9 cellular contexts compared by ENCODE assay signal in the genomic region with DNA sequence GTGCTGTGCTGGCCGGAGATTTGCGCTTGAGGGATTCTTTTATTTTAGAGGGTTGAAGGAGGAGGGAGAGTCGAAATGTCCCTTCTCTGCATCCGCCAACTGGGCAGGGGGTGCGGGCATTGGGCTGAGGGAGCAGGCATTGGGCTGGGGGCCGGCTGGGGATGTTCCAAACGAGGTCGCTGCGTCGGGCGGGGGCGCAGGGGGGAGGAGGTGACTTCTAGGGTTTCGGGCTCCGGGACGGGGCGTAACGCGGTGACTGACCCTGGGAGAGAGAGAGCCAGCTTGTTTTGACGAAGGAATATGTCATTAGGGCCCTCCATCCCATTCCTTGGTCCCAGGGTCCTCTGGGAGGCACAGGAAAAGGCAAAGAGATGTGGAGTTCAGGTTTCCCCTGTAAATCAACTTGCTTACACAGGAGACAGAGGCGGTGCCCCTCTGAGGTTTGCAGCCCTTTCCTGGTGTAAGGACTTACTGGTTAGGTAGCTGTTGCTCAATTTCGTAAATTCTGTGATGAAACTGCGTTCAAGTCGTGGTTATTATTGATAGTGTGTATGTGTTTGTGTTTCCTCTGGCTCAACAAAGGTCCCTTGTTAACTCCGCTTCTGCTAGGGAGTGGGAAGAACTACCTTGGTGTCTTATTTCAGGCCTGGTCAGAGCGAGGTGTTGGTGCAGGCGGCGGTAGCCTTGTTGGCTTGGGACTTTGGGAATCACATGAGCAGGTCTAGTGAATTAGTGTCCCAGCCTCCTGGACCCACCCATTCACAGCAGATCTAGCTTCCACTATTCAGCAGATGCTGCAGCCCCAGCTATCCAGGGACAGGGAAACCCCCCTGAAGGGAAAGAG. TPM values are rescaled to one million over a fixed set of nuclear protein-coding genes. Genes with fewer than 3 reads are reported as not detected.
A peak's percentile ranks its signal among the peaks of the same experiment; 100 is the strongest.
DNase-seq lines count a peak whose midpoint lies in the region; ATAC-seq, FAIRE-seq and TF ChIP-seq lines count a peak whose summit lies in the region.
"Had no signal": no experiment of that assay in that cellular context is flagged by ENCODE, and none has a peak within 500 bp of the region (broad histone marks: within the 10 kb centered on the region; RNA-seq: fewer than 3 reads in every experiment).

No MANE protein-coding gene starts in this region.

- CTCF ChIA-PET in HepG2 (lab: Yijun Ruan, JAX; ENCODE audit: low intra/inter-chr PET ratio, low total read pairs): no interaction called here

- POLR2A ChIA-PET in HepG2 (lab: Yijun Ruan, JAX): interaction anchor here (2.1 kb wide), 1 partner anchor 85 kb away, joined by 11 read pairs; the partner anchor contains the start of gene SH3D19

- no peaks in the 10 kb centered on the region for H3K36me3 ChIP-seq in HepG2 (replicated peaks in 1 of 2; ENCODE audit: control insufficient read depth in 1 of 2, insufficient read depth in 2 of 2, low read length in 2 of 2)
- H3K36me3 ChIP-seq in testis (ENCODE audit: low read depth, missing control alignments): no peaks in the 10 kb centered on the region

- DNase-seq in DMS 273 (lab: John Stamatoyannopoulos, UW; ENCODE audit: unreplicated experiment): peak; percentile 57
- DNase-seq in DMS 273 treated with DMSO at 0.1 percent for 48 hours (lab: John Stamatoyannopoulos, UW): no peak
- peak; percentile 23 for DNase-seq in RKO (ENCODE audit: low spot score)
- no peak for DNase-seq in central memory CD8-positive, alpha-beta T cell (ENCODE audit: low spot score in 2 of 2)
- DNase-seq in HepG2 (ENCODE audit: low spot score): peak; percentile 79
- peak; percentile 23 for DNase-seq in testis
- DNase-seq in RCC 7860 (ENCODE audit: low spot score): no peak

- peak in 1 of 2 experiments; percentile 30; a peak in 1 of 4 replicates for TF ChIP-seq EP300 in HepG2 (IDR thresholded peaks at IDR 0.05; ENCODE audit: low read depth in 2 of 2, low read length in 2 of 2)
- no peak for TF ChIP-seq EP300 in HepG2 (CRISPR knock-in tag; IDR thresholded peaks at IDR 0.05; ENCODE audit: borderline replicate concordance)

- BruUV-seq in HepG2 (replicated peaks; lab: Mats Ljungman, UMichigan): TSS peak; percentile 66

- peak overlapping the region; percentile 64 for H3K27ac ChIP-seq in HepG2 (ENCODE audit: extremely low read length, insufficient read depth, low read length)
- no peak overlapping the region for H3K27ac ChIP-seq in testis

- H3K27me3 Mint-ChIP-seq in central memory CD8-positive, alpha-beta T cell: peaks cover 60% of the 10 kb centered on the region

- in situ Hi-C loops in HepG2 (cut with HindIII; ENCODE audit: extremely low pct_ligation_motif_present, low pct_unique_long_range_greater_than_20kb): no loop called here

- TF ChIP-seq POLR2A in HepG2 (IDR thresholded peaks at IDR 0.05; ENCODE audit: insufficient read depth in 1 of 2, low read depth in 2 of 2, low read length in 2 of 2): peak in 1 of 2 experiments; percentile 42; a peak in 2 of 4 replicates
- no peak for TF ChIP-seq POLR2A in testis (IDR thresholded peaks at IDR 0.05)

- no peak overlapping the region for H3K27ac Mint-ChIP-seq in central memory CD8-positive, alpha-beta T cell (ENCODE audit: low read depth)

- peak overlapping the region; percentile 60 for H3K9ac ChIP-seq in HepG2 (ENCODE audit: insufficient read depth, low read depth, low read length)

- no peaks in the 10 kb centered on the region for H3K9me3 Mint-ChIP-seq in central memory CD8-positive, alpha-beta T cell

- H3K4me1 ChIP-seq in HepG2 (ENCODE audit: insufficient read depth, low read length) (peaks cover 41% of the 10 kb centered on the region), testis (peaks cover 5% of the 10 kb centered on the region)

- intact Hi-C loops in HepG2 (cut with micrococcal nuclease; ENCODE audit: unreplicated experiment) (loop anchor here (5.0 kb wide), 1 partner anchor 47 kb away; no protein-coding TSS in a partner anchor), testis (cut with DNase I; ENCODE audit: low total_unique reads) (no loop called here)

- peak overlapping the region; percentile 83 for H3K4me3 Mint-ChIP-seq in central memory CD8-positive, alpha-beta T cell

- WGBS in HepG2 (ENCODE audit: low lambda C conversion rate): 2% methylated on average over 24 of the region's 27 CpGs
- 19% methylated on average over 24 to 27 of the region's 27 CpGs for WGBS in testis, 2 donors

- H3K4me3 ChIP-seq in HepG2 (replicated peaks in 1 of 3; ENCODE audit: insufficient read depth in 1 of 3, low read depth in 2 of 3, low read length in 3 of 3) (peak overlapping the region; percentile 75 to 87 (median 77)), testis (peak overlapping the region; percentile 52 to 59)

- ATAC-seq in central memory CD8-positive, alpha-beta T cell (replicated peaks; ENCODE audit: extremely low read depth, poor library complexity, severe bottlenecking): no peak
- ATAC-seq in HepG2 (peak; percentile 75), GM19455 (IDR thresholded peaks at IDR 0.05; ENCODE audit: unreplicated experiment) (no peak)

- H3K4me1 Mint-ChIP-seq in central memory CD8-positive, alpha-beta T cell: peaks cover 25% of the 10 kb centered on the region

- H3K4me2 ChIP-seq in HepG2 (ENCODE audit: low read depth, low read length): peak overlapping the region; percentile 73

- H3K79me2 ChIP-seq in HepG2 (ENCODE audit: insufficient read depth, low read length): peaks cover 10% of the 10 kb centered on the region

- TF ChIP-seq CTCF in HepG2 (CRISPR knock-in tag; IDR thresholded peaks at IDR 0.05) (no peak), testis (IDR thresholded peaks at IDR 0.05) (no peak)

- no peak for TF ChIP-seq RAD21 in HepG2 (CRISPR knock-in tag; IDR thresholded peaks at IDR 0.05)

- H3K36me3 Mint-ChIP-seq in central memory CD8-positive, alpha-beta T cell (ENCODE audit: insufficient read depth): peaks cover 2% of the 10 kb centered on the region

- H3K9me3 ChIP-seq in HepG2 (ENCODE audit: low read length) (no peaks in the 10 kb centered on the region), testis (no peaks in the 10 kb centered on the region)

- H2AFZ ChIP-seq in HepG2 (ENCODE audit: low read length): no peak overlapping the region

- peaks cover 3% of the 10 kb centered on the region; the same call in 1 of the 2 replicates for H4K20me1 ChIP-seq in HepG2 (ENCODE audit: insufficient read depth, low read length)

- FAIRE-seq in HepG2 (lab: Jason Lieb, UNC): peak; percentile 84
- no peak for FAIRE-seq in RCC 7860 (lab: Jason Lieb, UNC)
- FAIRE-seq: A204.1 had no signal

- H3K27me3 ChIP-seq in HepG2 (ENCODE audit: control insufficient read depth in 1 of 2, insufficient read depth in 2 of 2, low read length in 2 of 2) (no peaks in the 10 kb centered on the region; a peak in 1 of 5 replicates), testis (no peaks in the 10 kb centered on the region)

TF ChIP-seq in HepG2, 621 proteins besides CTCF, POLR2A, EP300 and RAD21 (continues in another document):
- TF ChIP-seq SIX4 (CRISPR knock-in tag; IDR thresholded peaks at IDR 0.05) (peak; percentile 87), ZMYM4 (CRISPR knock-in tag; IDR thresholded peaks at IDR 0.05) (0 out of 2 replicates have a peak, but pooled peaks have one; percentile 25), ZNF660 (CRISPR knock-in tag; IDR thresholded peaks at IDR 0.05; ENCODE audit: borderline replicate concordance, low read depth) (no peak), CEBPG (CRISPR knock-in tag; IDR thresholded peaks at IDR 0.05) (peak; percentile 73), FOXA3 (CRISPR knock-in tag; IDR thresholded peaks at IDR 0.05) (no peak), FOXM1 (CRISPR knock-in tag; IDR thresholded peaks at IDR 0.05) (no peak), ZFX (CRISPR knock-in tag; IDR thresholded peaks at IDR 0.05; ENCODE audit: low read depth) (peak; percentile 48; the same call in 1 of the 2 replicates), ASH2L (IDR thresholded peaks at IDR 0.05; ENCODE audit: insufficient read length, low read depth, low read length) (peak; percentile 42), TAF1 (CRISPR knock-in tag; IDR thresholded peaks at IDR 0.05) (0 out of 2 replicates have a peak, but pooled peaks have one; percentile 18), SMAD1 (CRISPR knock-in tag; IDR thresholded peaks at IDR 0.05; ENCODE audit: borderline replicate concordance, low read depth) (0 out of 2 replicates have a peak, but pooled peaks have one; percentile 51)

RNA-seq across cellular contexts. Expression of gene FHIP1A, which starts 0.7 kb away (rescaled TPM):
- 2.9 and 6.2 TPM in 2 replicates for total RNA-seq in HepG2 (2016; rRNA removed; fragmentation: Illumina TruSeq; extraction: Trizol)
- total RNA-seq in HepG2 (2016; cell fraction: cytosol; rRNA removed; fragmentation: Illumina TruSeq; extraction: Trizol; ENCODE audit: low read depth): 5.3 and 6.2 TPM in 2 replicates
- 3.6 and 5.2 TPM in 2 replicates for total RNA-seq in HepG2 (2016; cell fraction: insoluble cytoplasmic fraction; rRNA removed; fragmentation: Illumina TruSeq; extraction: Trizol)
- 3.6 and 4.4 TPM in 2 replicates for total RNA-seq in HepG2 (2016; cell fraction: membrane; rRNA removed; fragmentation: Illumina TruSeq; extraction: Trizol)
- total RNA-seq in HepG2 (2016; cell fraction: nucleus; rRNA removed; fragmentation: Illumina TruSeq; extraction: Trizol): 6.8 and 11.0 TPM in 2 replicates
- polyA plus RNA-seq in HepG2 (2011; rRNA removed): 4.1 and 4.3 TPM in 2 replicates
- 2.2 and 2.9 TPM in 2 replicates for polyA plus RNA-seq in HepG2 (2011; cell fraction: cytosol; rRNA removed)
- polyA plus RNA-seq in HepG2 (2011; cell fraction: nucleus; rRNA removed): 11.5 and 13.7 TPM in 2 replicates
- polyA plus RNA-seq in HepG2 (2012): 2.1 and 2.5 TPM in 2 replicates
- 0.06 and 0.24 TPM in 2 replicates for polyA plus RNA-seq in HepG2 (2016; cell fraction: cytosol; fragmentation: Illumina TruSeq; extraction: Trizol; ENCODE audit: low read depth)
- 1.1 and 2.0 TPM in 2 replicates for polyA plus RNA-seq in HepG2 (2016; cell fraction: insoluble cytoplasmic fraction; fragmentation: Illumina TruSeq; extraction: Trizol; ENCODE audit: low read depth)
- polyA plus RNA-seq in HepG2 (2016; cell fraction: membrane; fragmentation: Illumina TruSeq; extraction: Trizol; ENCODE audit: low read depth): 0.23 and 0.41 TPM in 2 replicates
- 1.8 and 2.0 TPM in 2 replicates for polyA plus RNA-seq in HepG2 (2016; cell fraction: nucleus; fragmentation: Illumina TruSeq; extraction: Trizol; ENCODE audit: insufficient read depth, low read depth)
- 19.9 and 26.0 TPM in 2 replicates for polyA minus RNA-seq in HepG2 (2011; rRNA and poly(A)+ RNA removed; ENCODE audit: low replicate concordance)
- 7.2 and 9.9 TPM in 2 replicates for polyA minus RNA-seq in HepG2 (2011; cell fraction: cytosol; rRNA and poly(A)+ RNA removed)
- polyA minus RNA-seq in HepG2 (2011; cell fraction: nucleus; rRNA and poly(A)+ RNA removed): 42.9 and 59.2 TPM in 2 replicates
- 10 to 100 TPM; 13.1 to 16.2 TPM for total RNA-seq in testis
- polyA plus RNA-seq in testis (ENCODE audit: insufficient read depth, low read depth, low replicate concordance): 5.7 TPM

Comparison
In these comparisons a context has a peak if more than half of its experiments do, and no peak if none do; other contexts are left out.
1. DNase-seq: peak in DMS 273 (single experiment), RKO (single experiment), HepG2 (single experiment) and testis (single experiment); none in DMS 273 treated with DMSO at 0.1 percent for 48 hours (single experiment), central memory CD8-positive, alpha-beta T cell (0 of 2) and RCC 7860 (single experiment).